ENCODE assay signal across 1 cellular context in the genomic region with DNA sequence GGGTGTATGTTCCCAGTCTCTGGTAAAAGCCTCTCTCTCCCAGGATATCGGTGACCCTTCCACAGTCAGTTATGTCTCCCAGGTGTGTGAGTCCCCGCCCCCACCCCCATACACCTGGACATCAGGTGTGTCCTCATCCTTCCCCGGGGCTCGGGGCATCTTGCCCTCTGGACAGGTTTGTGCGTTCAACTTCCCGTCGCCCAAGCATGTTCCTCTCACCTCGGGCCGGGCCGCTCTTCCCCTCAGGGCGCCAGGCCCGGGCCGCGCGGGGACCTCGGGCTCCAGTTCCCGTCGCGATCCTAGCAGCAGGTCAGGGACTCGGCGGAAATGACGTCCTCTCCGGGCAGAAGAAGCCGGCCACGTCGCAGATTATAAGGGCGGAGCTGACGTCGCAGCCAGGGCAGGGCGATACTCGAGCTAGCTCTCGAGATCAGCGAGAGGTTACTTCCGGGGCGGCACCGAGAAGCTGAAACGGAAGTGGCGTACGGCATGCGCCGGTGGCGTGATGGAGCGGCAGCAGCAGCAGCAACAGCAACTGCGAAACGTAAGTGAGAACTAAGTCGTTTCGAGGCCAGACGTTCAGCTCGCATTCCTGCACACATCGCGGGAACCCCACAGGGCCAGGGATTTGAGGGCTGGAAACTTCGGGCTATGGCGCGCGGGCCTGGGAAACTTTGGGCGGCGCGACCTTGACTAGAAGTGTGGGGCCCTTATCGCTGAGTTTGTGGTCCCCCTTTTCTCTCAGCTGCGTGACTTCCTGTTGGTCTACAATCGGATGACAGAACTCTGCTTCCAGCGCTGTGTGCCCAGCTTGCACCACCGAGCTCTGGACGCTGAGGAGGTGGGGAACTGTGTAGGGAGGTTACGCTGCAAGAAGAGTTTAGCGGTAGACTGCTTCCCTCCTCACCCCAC.
TF ChIP-seq lines count a peak whose summit lies in the region.

A gene with protein sequence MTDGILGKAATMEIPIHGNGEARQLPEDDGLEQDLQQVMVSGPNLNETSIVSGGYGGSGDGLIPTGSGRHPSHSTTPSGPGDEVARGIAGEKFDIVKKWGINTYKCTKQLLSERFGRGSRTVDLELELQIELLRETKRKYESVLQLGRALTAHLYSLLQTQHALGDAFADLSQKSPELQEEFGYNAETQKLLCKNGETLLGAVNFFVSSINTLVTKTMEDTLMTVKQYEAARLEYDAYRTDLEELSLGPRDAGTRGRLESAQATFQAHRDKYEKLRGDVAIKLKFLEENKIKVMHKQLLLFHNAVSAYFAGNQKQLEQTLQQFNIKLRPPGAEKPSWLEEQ (minus strand): TSS at position 320 of the 912 bp plus-strand sequence. CDS start 910 bp downstream, outside the sequence.
A gene with protein sequence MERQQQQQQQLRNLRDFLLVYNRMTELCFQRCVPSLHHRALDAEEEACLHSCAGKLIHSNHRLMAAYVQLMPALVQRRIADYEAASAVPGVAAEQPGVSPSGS (plus strand): TSS at position 490 of the 912 bp plus-strand sequence. CDS start 16 bp downstream, at position 506.

TF ChIP-seq in A549, 52 proteins besides CTCF, POLR2A, EP300 and RAD21 (continued from another document):
- 0 out of 2 replicates have a peak, but pooled peaks have one; percentile 10 for TF ChIP-seq GATA3 (IDR thresholded peaks at IDR 0.05; ENCODE audit: borderline replicate concordance)
- peak; percentile 79; the same call in 1 of the 2 replicates for TF ChIP-seq PHF8 (IDR thresholded peaks at IDR 0.05; ENCODE audit: borderline replicate concordance, low read depth)
- peak; percentile 32; the same call in 1 of the 2 replicates for TF ChIP-seq MYC (IDR thresholded peaks at IDR 0.05; ENCODE audit: borderline replicate concordance, low read length)
- TF ChIP-seq, protein P1, sequence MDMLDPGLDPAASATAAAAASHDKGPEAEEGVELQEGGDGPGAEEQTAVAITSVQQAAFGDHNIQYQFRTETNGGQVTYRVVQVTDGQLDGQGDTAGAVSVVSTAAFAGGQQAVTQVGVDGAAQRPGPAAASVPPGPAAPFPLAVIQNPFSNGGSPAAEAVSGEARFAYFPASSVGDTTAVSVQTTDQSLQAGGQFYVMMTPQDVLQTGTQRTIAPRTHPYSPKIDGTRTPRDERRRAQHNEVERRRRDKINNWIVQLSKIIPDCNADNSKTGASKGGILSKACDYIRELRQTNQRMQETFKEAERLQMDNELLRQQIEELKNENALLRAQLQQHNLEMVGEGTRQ (IDR thresholded peaks at IDR 0.05): no peak
- TF ChIP-seq CBX2 (IDR thresholded peaks at IDR 0.05; ENCODE audit: borderline replicate concordance, low read depth): no peak
- TF ChIP-seq HDAC2 (IDR thresholded peaks at IDR 0.05): no peak
- peak; percentile 52 for TF ChIP-seq CHD2 (IDR thresholded peaks at IDR 0.05; ENCODE audit: low read length, partially characterized antibody)
- TF ChIP-seq ZFP36 (IDR thresholded peaks at IDR 0.05; ENCODE audit: borderline replicate concordance, partially characterized antibody): no peak
- TF ChIP-seq, protein P2, sequence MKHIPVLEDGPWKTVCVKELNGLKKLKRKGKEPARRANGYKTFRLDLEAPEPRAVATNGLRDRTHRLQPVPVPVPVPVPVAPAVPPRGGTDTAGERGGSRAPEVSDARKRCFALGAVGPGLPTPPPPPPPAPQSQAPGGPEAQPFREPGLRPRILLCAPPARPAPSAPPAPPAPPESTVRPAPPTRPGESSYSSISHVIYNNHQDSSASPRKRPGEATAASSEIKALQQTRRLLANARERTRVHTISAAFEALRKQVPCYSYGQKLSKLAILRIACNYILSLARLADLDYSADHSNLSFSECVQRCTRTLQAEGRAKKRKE (CRISPR knock-in tag; IDR thresholded peaks at IDR 0.05; ENCODE audit: low read depth): no peak
- no peak for TF ChIP-seq HOXB13 (CRISPR knock-in tag; IDR thresholded peaks at IDR 0.05; ENCODE audit: low read depth)
- TF ChIP-seq, protein P3, sequence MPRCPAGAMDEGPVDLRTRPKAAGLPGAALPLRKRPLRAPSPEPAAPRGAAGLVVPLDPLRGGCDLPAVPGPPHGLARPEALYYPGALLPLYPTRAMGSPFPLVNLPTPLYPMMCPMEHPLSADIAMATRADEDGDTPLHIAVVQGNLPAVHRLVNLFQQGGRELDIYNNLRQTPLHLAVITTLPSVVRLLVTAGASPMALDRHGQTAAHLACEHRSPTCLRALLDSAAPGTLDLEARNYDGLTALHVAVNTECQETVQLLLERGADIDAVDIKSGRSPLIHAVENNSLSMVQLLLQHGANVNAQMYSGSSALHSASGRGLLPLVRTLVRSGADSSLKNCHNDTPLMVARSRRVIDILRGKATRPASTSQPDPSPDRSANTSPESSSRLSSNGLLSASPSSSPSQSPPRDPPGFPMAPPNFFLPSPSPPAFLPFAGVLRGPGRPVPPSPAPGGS (IDR thresholded peaks at IDR 0.05): peak; percentile 84; the same call in 2 of the 3 replicates
- TF ChIP-seq, protein P4, sequence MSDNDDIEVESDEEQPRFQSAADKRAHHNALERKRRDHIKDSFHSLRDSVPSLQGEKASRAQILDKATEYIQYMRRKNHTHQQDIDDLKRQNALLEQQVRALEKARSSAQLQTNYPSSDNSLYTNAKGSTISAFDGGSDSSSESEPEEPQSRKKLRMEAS (IDR thresholded peaks at IDR 0.05): peak; percentile 88
- TF ChIP-seq KDM5A (IDR thresholded peaks at IDR 0.05): peak; percentile 70
- peak; percentile 71 to 77 for TF ChIP-seq JUN (IDR thresholded peaks at IDR 0.05)
- peak; percentile 41 for TF ChIP-seq MAFK (IDR thresholded peaks at IDR 0.05; ENCODE audit: partially characterized antibody)
- TF ChIP-seq RCOR1 (IDR thresholded peaks at IDR 0.05; ENCODE audit: low read depth, low read length): no peak
